ENCODE assay signal across 2 cellular contexts in the genomic region with DNA sequence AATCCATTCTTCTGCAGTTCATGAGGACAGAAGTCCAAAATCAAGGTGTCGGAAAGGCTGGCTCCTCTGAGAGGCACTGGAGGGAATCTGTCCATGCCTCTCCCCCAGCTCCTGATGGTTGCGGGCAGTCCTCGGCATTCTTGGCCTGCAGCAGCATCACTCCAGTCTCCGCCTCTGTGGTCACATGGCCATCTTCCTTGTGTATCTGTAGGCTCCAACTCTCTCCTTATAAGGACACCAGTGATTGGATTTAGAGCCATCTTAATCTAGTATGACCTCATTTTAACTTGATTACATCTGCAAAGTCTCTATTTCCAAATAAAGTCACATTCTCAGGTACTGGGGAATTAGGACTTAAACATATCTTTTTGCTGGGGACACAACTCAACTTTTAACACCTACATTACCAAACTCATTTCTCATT.
A peak's percentile ranks its signal among the peaks of the same experiment; 100 is the strongest.
TF ChIP-seq lines count a peak whose summit lies in the region.

No MANE protein-coding gene starts in this region.

TF ChIP-seq in HEK293T, 16 proteins besides CTCF, POLR2A, EP300 and RAD21 (continued from another document):
- TF ChIP-seq PKNOX1 (IDR thresholded peaks at IDR 0.05) = no peak
- TF ChIP-seq ARNT (IDR thresholded peaks at IDR 0.05) = no peak

TF ChIP-seq in K562, 482 proteins besides CTCF, POLR2A, EP300 and RAD21 (continued from another document and continues in another):
- TF ChIP-seq, protein P1, sequence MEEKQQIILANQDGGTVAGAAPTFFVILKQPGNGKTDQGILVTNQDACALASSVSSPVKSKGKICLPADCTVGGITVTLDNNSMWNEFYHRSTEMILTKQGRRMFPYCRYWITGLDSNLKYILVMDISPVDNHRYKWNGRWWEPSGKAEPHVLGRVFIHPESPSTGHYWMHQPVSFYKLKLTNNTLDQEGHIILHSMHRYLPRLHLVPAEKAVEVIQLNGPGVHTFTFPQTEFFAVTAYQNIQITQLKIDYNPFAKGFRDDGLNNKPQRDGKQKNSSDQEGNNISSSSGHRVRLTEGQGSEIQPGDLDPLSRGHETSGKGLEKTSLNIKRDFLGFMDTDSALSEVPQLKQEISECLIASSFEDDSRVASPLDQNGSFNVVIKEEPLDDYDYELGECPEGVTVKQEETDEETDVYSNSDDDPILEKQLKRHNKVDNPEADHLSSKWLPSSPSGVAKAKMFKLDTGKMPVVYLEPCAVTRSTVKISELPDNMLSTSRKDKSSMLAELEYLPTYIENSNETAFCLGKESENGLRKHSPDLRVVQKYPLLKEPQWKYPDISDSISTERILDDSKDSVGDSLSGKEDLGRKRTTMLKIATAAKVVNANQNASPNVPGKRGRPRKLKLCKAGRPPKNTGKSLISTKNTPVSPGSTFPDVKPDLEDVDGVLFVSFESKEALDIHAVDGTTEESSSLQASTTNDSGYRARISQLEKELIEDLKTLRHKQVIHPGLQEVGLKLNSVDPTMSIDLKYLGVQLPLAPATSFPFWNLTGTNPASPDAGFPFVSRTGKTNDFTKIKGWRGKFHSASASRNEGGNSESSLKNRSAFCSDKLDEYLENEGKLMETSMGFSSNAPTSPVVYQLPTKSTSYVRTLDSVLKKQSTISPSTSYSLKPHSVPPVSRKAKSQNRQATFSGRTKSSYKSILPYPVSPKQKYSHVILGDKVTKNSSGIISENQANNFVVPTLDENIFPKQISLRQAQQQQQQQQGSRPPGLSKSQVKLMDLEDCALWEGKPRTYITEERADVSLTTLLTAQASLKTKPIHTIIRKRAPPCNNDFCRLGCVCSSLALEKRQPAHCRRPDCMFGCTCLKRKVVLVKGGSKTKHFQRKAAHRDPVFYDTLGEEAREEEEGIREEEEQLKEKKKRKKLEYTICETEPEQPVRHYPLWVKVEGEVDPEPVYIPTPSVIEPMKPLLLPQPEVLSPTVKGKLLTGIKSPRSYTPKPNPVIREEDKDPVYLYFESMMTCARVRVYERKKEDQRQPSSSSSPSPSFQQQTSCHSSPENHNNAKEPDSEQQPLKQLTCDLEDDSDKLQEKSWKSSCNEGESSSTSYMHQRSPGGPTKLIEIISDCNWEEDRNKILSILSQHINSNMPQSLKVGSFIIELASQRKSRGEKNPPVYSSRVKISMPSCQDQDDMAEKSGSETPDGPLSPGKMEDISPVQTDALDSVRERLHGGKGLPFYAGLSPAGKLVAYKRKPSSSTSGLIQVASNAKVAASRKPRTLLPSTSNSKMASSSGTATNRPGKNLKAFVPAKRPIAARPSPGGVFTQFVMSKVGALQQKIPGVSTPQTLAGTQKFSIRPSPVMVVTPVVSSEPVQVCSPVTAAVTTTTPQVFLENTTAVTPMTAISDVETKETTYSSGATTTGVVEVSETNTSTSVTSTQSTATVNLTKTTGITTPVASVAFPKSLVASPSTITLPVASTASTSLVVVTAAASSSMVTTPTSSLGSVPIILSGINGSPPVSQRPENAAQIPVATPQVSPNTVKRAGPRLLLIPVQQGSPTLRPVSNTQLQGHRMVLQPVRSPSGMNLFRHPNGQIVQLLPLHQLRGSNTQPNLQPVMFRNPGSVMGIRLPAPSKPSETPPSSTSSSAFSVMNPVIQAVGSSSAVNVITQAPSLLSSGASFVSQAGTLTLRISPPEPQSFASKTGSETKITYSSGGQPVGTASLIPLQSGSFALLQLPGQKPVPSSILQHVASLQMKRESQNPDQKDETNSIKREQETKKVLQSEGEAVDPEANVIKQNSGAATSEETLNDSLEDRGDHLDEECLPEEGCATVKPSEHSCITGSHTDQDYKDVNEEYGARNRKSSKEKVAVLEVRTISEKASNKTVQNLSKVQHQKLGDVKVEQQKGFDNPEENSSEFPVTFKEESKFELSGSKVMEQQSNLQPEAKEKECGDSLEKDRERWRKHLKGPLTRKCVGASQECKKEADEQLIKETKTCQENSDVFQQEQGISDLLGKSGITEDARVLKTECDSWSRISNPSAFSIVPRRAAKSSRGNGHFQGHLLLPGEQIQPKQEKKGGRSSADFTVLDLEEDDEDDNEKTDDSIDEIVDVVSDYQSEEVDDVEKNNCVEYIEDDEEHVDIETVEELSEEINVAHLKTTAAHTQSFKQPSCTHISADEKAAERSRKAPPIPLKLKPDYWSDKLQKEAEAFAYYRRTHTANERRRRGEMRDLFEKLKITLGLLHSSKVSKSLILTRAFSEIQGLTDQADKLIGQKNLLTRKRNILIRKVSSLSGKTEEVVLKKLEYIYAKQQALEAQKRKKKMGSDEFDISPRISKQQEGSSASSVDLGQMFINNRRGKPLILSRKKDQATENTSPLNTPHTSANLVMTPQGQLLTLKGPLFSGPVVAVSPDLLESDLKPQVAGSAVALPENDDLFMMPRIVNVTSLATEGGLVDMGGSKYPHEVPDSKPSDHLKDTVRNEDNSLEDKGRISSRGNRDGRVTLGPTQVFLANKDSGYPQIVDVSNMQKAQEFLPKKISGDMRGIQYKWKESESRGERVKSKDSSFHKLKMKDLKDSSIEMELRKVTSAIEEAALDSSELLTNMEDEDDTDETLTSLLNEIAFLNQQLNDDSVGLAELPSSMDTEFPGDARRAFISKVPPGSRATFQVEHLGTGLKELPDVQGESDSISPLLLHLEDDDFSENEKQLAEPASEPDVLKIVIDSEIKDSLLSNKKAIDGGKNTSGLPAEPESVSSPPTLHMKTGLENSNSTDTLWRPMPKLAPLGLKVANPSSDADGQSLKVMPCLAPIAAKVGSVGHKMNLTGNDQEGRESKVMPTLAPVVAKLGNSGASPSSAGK (IDR thresholded peaks at IDR 0.05) = peak; percentile 25
- TF ChIP-seq ATF3 (IDR thresholded peaks at IDR 0.05) (peak; percentile 78), ATF3 (CRISPR knock-in tag; conservative IDR thresholded peaks at IDR 0.05) (no peak), FOXJ2 (tag; IDR thresholded peaks at IDR 0.05) (0 out of 2 replicates have a peak, but pooled peaks have one; percentile 28), ZNF436 (CRISPR knock-in tag; IDR thresholded peaks at IDR 0.05) (no peak), FOXK2 (conservative IDR thresholded peaks at IDR 0.05 in 1 of 2, IDR thresholded peaks at IDR 0.05 in 1 of 2; ENCODE audit: low read depth in 2 of 2) (peak; percentile 46; a peak in 1 of 4 replicates), CREM (IDR thresholded peaks at IDR 0.05; ENCODE audit: low read depth) (peak; percentile 31; the same call in 1 of the 2 replicates), JUND (IDR thresholded peaks at IDR 0.05; ENCODE audit: borderline replicate concordance, low read depth, low read length) (peak; percentile 68), JUND (tag; IDR thresholded peaks at IDR 0.05; ENCODE audit: borderline replicate concordance, low read depth, low read length) (peak; percentile 61; the same call in 1 of the 3 replicates), ZNF175 (CRISPR knock-in tag; IDR thresholded peaks at IDR 0.05; ENCODE audit: low read depth) (peak; percentile 89), ZNF589 (CRISPR knock-in tag; IDR thresholded peaks at IDR 0.05; ENCODE audit: low read depth) (0 out of 2 replicates have a peak, but pooled peaks have one; percentile 34), KLF6 (CRISPR knock-in tag; IDR thresholded peaks at IDR 0.05; ENCODE audit: borderline replicate concordance) (no peak), STAG1 (CRISPR knock-in tag; IDR thresholded peaks at IDR 0.05; ENCODE audit: borderline replicate concordance) (no peak), JUN (IDR thresholded peaks at IDR 0.05; ENCODE audit: borderline replicate concordance, low read depth, low read length) (peak; percentile 54; the same call in 1 of the 2 replicates), JUN (CRISPR knock-in tag; IDR thresholded peaks at IDR 0.05; ENCODE audit: borderline replicate concordance) (no peak), NR2C2 (CRISPR knock-in tag; IDR thresholded peaks at IDR 0.05) (no peak), NR2C2 (tag; IDR thresholded peaks at IDR 0.05) (0 out of 2 replicates have a peak, but pooled peaks have one; percentile 10), L3MBTL2 (IDR thresholded peaks at IDR 0.05) (peak; percentile 46; the same call in 1 of the 2 replicates), ZNF766 (CRISPR knock-in tag; conservative IDR thresholded peaks at IDR 0.05) (peak; percentile 76), POLR2H (tag; IDR thresholded peaks at IDR 0.05; ENCODE audit: low read depth) (peak; percentile 30), RAD51 (IDR thresholded peaks at IDR 0.05; ENCODE audit: borderline replicate concordance, low read depth) (peak; percentile 83), DDX20 (tag; IDR thresholded peaks at IDR 0.05; ENCODE audit: low read depth) (no peak), TEAD1 (CRISPR knock-in tag; IDR thresholded peaks at IDR 0.05) (peak in 1 of 2 experiments; percentile 34; a peak in 1 of 4 replicates), DPF2 (IDR thresholded peaks at IDR 0.05) (peak; percentile 28; the same call in 1 of the 2 replicates), ZBTB11 (CRISPR knock-in tag; IDR thresholded peaks at IDR 0.05) (peak in 1 of 3 experiments; percentile 59; a peak in 1 of 6 replicates), MYC (IDR thresholded peaks at IDR 0.05; ENCODE audit: low read depth, low read length) (peak; percentile 32; the same call in 1 of the 2 replicates), MYC (CRISPR knock-in tag; IDR thresholded peaks at IDR 0.05; ENCODE audit: borderline replicate concordance, low read depth) (no peak), MLX (CRISPR knock-in tag; conservative IDR thresholded peaks at IDR 0.05) (no peak), ZNF140 (CRISPR knock-in tag; IDR thresholded peaks at IDR 0.05) (no peak), SRF (CRISPR knock-in tag; IDR thresholded peaks at IDR 0.05) (peak in 1 of 2 experiments; percentile 96; a peak in 2 of 4 replicates), ZNF644 (tag; IDR thresholded peaks at IDR 0.05; ENCODE audit: low read depth) (0 out of 2 replicates have a peak, but pooled peaks have one; percentile 26), RBM39 (optimal IDR thresholded peaks at IDR 0.05; ENCODE audit: low read depth, low read length) (no peak), RCOR1 (IDR thresholded peaks at IDR 0.05; ENCODE audit: borderline replicate concordance in 1 of 2, low read depth in 2 of 2, low read length in 2 of 2) (peak in 1 of 2 experiments; percentile 59; a peak in 1 of 4 replicates), NR1H2 (CRISPR knock-in tag; IDR thresholded peaks at IDR 0.05) (no peak), ATF7 (IDR thresholded peaks at IDR 0.05) (peak; percentile 95), CTBP1 (IDR thresholded peaks at IDR 0.05; ENCODE audit: borderline replicate concordance) (0 out of 2 replicates have a peak, but pooled peaks have one; percentile 10)
- TF ChIP-seq, protein P2, sequence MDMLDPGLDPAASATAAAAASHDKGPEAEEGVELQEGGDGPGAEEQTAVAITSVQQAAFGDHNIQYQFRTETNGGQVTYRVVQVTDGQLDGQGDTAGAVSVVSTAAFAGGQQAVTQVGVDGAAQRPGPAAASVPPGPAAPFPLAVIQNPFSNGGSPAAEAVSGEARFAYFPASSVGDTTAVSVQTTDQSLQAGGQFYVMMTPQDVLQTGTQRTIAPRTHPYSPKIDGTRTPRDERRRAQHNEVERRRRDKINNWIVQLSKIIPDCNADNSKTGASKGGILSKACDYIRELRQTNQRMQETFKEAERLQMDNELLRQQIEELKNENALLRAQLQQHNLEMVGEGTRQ (CRISPR knock-in tag; IDR thresholded peaks at IDR 0.05) = peak; percentile 85
- TF ChIP-seq, protein P3, sequence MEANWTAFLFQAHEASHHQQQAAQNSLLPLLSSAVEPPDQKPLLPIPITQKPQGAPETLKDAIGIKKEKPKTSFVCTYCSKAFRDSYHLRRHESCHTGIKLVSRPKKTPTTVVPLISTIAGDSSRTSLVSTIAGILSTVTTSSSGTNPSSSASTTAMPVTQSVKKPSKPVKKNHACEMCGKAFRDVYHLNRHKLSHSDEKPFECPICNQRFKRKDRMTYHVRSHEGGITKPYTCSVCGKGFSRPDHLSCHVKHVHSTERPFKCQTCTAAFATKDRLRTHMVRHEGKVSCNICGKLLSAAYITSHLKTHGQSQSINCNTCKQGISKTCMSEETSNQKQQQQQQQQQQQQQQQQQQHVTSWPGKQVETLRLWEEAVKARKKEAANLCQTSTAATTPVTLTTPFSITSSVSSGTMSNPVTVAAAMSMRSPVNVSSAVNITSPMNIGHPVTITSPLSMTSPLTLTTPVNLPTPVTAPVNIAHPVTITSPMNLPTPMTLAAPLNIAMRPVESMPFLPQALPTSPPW (CRISPR knock-in tag; IDR thresholded peaks at IDR 0.05) = 0 out of 2 replicates have a peak, but pooled peaks have one; percentile 23
- TF ChIP-seq, protein P4, sequence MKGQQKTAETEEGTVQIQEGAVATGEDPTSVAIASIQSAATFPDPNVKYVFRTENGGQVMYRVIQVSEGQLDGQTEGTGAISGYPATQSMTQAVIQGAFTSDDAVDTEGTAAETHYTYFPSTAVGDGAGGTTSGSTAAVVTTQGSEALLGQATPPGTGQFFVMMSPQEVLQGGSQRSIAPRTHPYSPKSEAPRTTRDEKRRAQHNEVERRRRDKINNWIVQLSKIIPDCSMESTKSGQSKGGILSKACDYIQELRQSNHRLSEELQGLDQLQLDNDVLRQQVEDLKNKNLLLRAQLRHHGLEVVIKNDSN (CRISPR knock-in tag; IDR thresholded peaks at IDR 0.05) = peak; percentile 87
